ENCODE assay signal across 27 cellular contexts in genomic region chr20:1207293-1207884, GRCh38. TPM values are rescaled to one million over a fixed set of nuclear protein-coding genes. Genes with fewer than 3 reads are reported as not detected.
"Had no signal": no experiment of that assay in that cellular context is flagged by ENCODE, and none has a peak within 500 bp of the region (broad histone marks: within the 10 kb centered on the region; RNA-seq: fewer than 3 reads in every experiment).

No MANE protein-coding gene starts in this region.

- H3K4me3 ChIP-seq: ascending aorta, body of pancreas, Peyer's patch, SJSA1 had no signal

- H3K4me1 ChIP-seq: ascending aorta, body of pancreas, SJSA1 had no signal

- H3K9me3 Mint-ChIP-seq: activated B cell treated with CpG ODN at 0.5 μM for 24 hours; activated CD4-positive, alpha-beta memory T cell treated with anti-CD3 and anti-CD28 coated beads for 36 hours; activated CD4-positive, alpha-beta T cell treated with anti-CD3 and anti-CD28 coated beads, Interleukin-2, amount 10 ng/mL, durations not matched to agents 24 days and 14 days; activated naive CD4-positive, alpha-beta T cell treated with anti-CD3 and anti-CD28 coated beads, Interleukin-2, amount 50 U/mL, for 72 hours; activated naive CD8-positive, alpha-beta T cell treated with anti-CD3 and anti-CD28 coated beads, Interleukin-2, amount 50 U/mL, for 24 hours; activated T-cell treated with anti-CD3 and anti-CD28 coated beads, Interleukin-2, amount 50 U/mL, for 4 hours had no signal

- DNase-seq: activated B cell treated with CpG ODN at 0.5 μM for 24 hours; activated CD4-positive, alpha-beta memory T cell treated with anti-CD3 and anti-CD28 coated beads for 36 hours; activated CD4-positive, alpha-beta T cell treated with anti-CD3 and anti-CD28 coated beads for 1 hour; activated CD4-positive, alpha-beta T cell treated with anti-CD3 and anti-CD28 coated beads, Interleukin-2, amount 10 ng/mL, durations not matched to agents 24 days and 14 days; activated CD8-positive, alpha-beta memory T cell treated with anti-CD3 and anti-CD28 coated beads for 24 hours; activated effector memory CD4-positive, alpha-beta T cell treated with anti-CD3 and anti-CD28 coated beads, Interleukin-2, amount 50 U/mL, for 16 hours; activated naive CD4-positive, alpha-beta T cell treated with Interleukin-2 at 50 U/mL for 16 hours; activated naive CD8-positive, alpha-beta T cell treated with anti-CD3 and anti-CD28 coated beads, Interleukin-2, amount 50 U/mL, for 24 hours; activated T-cell treated with anti-CD3 and anti-CD28 coated beads, Interleukin-2, amount 50 U/mL, for 4 hours; amniotic stem cell; body of pancreas; central memory CD4-positive, alpha-beta T cell; Kasumi-1; NCI-H1105 treated with DMSO at 0.1 percent for 48 hours; NCI-H1436 treated with DMSO at 0.1 percent for 48 hours; NCI-H187; NCI-H2081; NCI-H524; Peyer's patch; Right ventricle myocardium superior; T-helper 17 cell; T-helper 9 cell had no signal

- FAIRE-seq: bronchial epithelial cell had no signal

- H3K27me3 ChIP-seq: ascending aorta, Peyer's patch had no signal

- H3K36me3 Mint-ChIP-seq: activated CD4-positive, alpha-beta memory T cell treated with anti-CD3 and anti-CD28 coated beads for 36 hours; activated naive CD4-positive, alpha-beta T cell treated with anti-CD3 and anti-CD28 coated beads, Interleukin-2, amount 50 U/mL, for 72 hours had no signal

- H3K27me3 Mint-ChIP-seq: activated CD4-positive, alpha-beta memory T cell treated with anti-CD3 and anti-CD28 coated beads for 36 hours had no signal

- H3K27ac Mint-ChIP-seq: activated B cell treated with CpG ODN at 0.5 μM for 24 hours; activated CD4-positive, alpha-beta memory T cell treated with anti-CD3 and anti-CD28 coated beads for 36 hours; activated CD4-positive, alpha-beta T cell treated with anti-CD3 and anti-CD28 coated beads, Interleukin-2, amount 10 ng/mL, durations not matched to agents 24 days and 14 days; activated naive CD4-positive, alpha-beta T cell treated with anti-CD3 and anti-CD28 coated beads, Interleukin-2, amount 50 U/mL, for 72 hours; activated naive CD8-positive, alpha-beta T cell treated with anti-CD3 and anti-CD28 coated beads, Interleukin-2, amount 50 U/mL, for 24 hours; T-helper 17 cell had no signal

- H3K4me3 Mint-ChIP-seq: activated B cell treated with CpG ODN at 0.5 μM for 24 hours; activated CD4-positive, alpha-beta memory T cell treated with anti-CD3 and anti-CD28 coated beads for 36 hours; activated CD4-positive, alpha-beta T cell treated with anti-CD3 and anti-CD28 coated beads, Interleukin-2, amount 10 ng/mL, durations not matched to agents 24 days and 14 days; activated naive CD8-positive, alpha-beta T cell treated with anti-CD3 and anti-CD28 coated beads, Interleukin-2, amount 50 U/mL, for 24 hours; activated T-cell treated with anti-CD3 and anti-CD28 coated beads, Interleukin-2, amount 50 U/mL, for 4 hours; T-helper 17 cell had no signal

- H3K4me1 Mint-ChIP-seq: activated B cell treated with CpG ODN at 0.5 μM for 24 hours; activated naive CD8-positive, alpha-beta T cell treated with anti-CD3 and anti-CD28 coated beads, Interleukin-2, amount 50 U/mL, for 24 hours had no signal

- H3K27ac ChIP-seq: ascending aorta, body of pancreas, Peyer's patch, RWPE1, SJSA1 had no signal

- ATAC-seq: activated naive CD4-positive, alpha-beta T cell treated with anti-CD3 and anti-CD28 coated beads, Interleukin-2, amount 50 U/mL, for 72 hours; activated naive CD8-positive, alpha-beta T cell treated with anti-CD3 and anti-CD28 coated beads, Interleukin-2, amount 50 U/mL, for 24 hours; activated T-cell treated with anti-CD3 and anti-CD28 coated beads, Interleukin-2, amount 50 U/mL, for 4 hours; body of pancreas; T-helper 17 cell had no signal

- H3K9me3 ChIP-seq: ascending aorta, body of pancreas, Peyer's patch, SJSA1 had no signal

- H3K36me3 ChIP-seq: ascending aorta, Peyer's patch, SJSA1 had no signal

RNA-seq across cellular contexts. Expression of gene C20orf202, which starts 4.1 kb away (rescaled TPM):
- total RNA-seq: activated B cell treated with CpG ODN at 0.5 μM for 24 hours; activated CD4-positive, alpha-beta memory T cell treated with anti-CD3 and anti-CD28 coated beads for 36 hours; activated CD4-positive, alpha-beta T cell treated with anti-CD3 and anti-CD28 coated beads, Interleukin-2, amount 10 ng/mL, durations not matched to agents 24 days and 14 days; activated T-cell treated with anti-CD3 and anti-CD28 coated beads, Interleukin-2, amount 50 U/mL, for 4 hours; ascending aorta; body of pancreas; bronchial epithelial cell; SJSA1 had no signal

RNA-seq across cellular contexts. Expression of gene RAD21L1, which starts 18.5 kb away (rescaled TPM):
- total RNA-seq: activated B cell treated with CpG ODN at 0.5 μM for 24 hours; activated CD4-positive, alpha-beta memory T cell treated with anti-CD3 and anti-CD28 coated beads for 36 hours; activated CD4-positive, alpha-beta T cell treated with anti-CD3 and anti-CD28 coated beads, Interleukin-2, amount 10 ng/mL, durations not matched to agents 24 days and 14 days; ascending aorta; body of pancreas; Peyer's patch; Right ventricle myocardium superior; T-helper 17 cell had no signal

RNA-seq across cellular contexts. Expression of gene TMEM74B, which starts 22.6 kb away (rescaled TPM):
- total RNA-seq: activated T-cell treated with anti-CD3 and anti-CD28 coated beads, Interleukin-2, amount 50 U/mL, for 4 hours; ascending aorta; body of pancreas; bronchial epithelial cell; SJSA1 had no signal
